ENCODE assay signal across 8 cellular contexts in genomic region chr2:180980943-180981898, GRCh38. TPM values are rescaled to one million over a fixed set of nuclear protein-coding genes. Genes with fewer than 3 reads are reported as not detected.
DNase-seq lines count a peak whose midpoint lies in the region; ATAC-seq and TF ChIP-seq lines count a peak whose summit lies in the region.

No MANE protein-coding gene starts in this region.

- TF ChIP-seq POLR2A in GM18505 (IDR thresholded peaks at IDR 0.05; ENCODE audit: borderline replicate concordance, extremely low read depth, insufficient read depth, insufficient read length): no peak

- peaks cover 49% of the 10 kb centered on the region for H3K4me1 ChIP-seq in GM23248 (ENCODE audit: insufficient read depth)
- H3K4me1 ChIP-seq in neutrophil (ENCODE audit: control insufficient read depth in 1 of 2, insufficient read depth in 1 of 2, low read depth in 1 of 2, low read length in 1 of 2): peaks cover 18 to 20% of the 10 kb centered on the region in 2 experiments

- no peaks in the 10 kb centered on the region for H3K27me3 ChIP-seq in GM23248 (replicated peaks; ENCODE audit: insufficient read depth)
- peaks cover 40% of the 10 kb centered on the region for H3K27me3 ChIP-seq in neutrophil

- peaks cover 51% of the 10 kb centered on the region for H3K79me2 ChIP-seq in GM23248 (ENCODE audit: insufficient read depth)

- peak; percentile 67 for DNase-seq in D341Med (ENCODE audit: low spot score)
- peak; percentile 71 for DNase-seq in GM23248
- DNase-seq in NCI-H460 (ENCODE audit: extremely low read depth, low read depth): peak; percentile 17
- DNase-seq in activated gamma-delta T cell treated with anti-CD3 and anti-CD28 coated beads, Interleukin-2, amount 50 U/mL, for 16 hours (ENCODE audit: low read depth): peak; percentile 5
- DNase-seq in germinal center (ENCODE audit: low spot score): peak; percentile 39
- no peak for DNase-seq in SK-N-DZ (ENCODE audit: low spot score)

- H4K20me1 ChIP-seq in GM23248 (ENCODE audit: insufficient read depth): no peaks in the 10 kb centered on the region; the same call in 1 of the 2 replicates

- peaks cover 34% of the 10 kb centered on the region for H3F3A ChIP-seq in GM23248 (ENCODE audit: insufficient read depth)

- H2AFZ ChIP-seq in GM23248: peak overlapping the region; percentile 80

- TF ChIP-seq CTCF in neutrophil (IDR thresholded peaks at IDR 0.05): no peak

- H3K4me3 ChIP-seq in GM23248 (peak overlapping the region; percentile 95), neutrophil (ENCODE audit: low read depth in 1 of 2, low read length in 1 of 2) (peak overlapping the region; percentile 61 to 71)

- H3K4me2 ChIP-seq in GM23248 (ENCODE audit: unreplicated experiment): peak overlapping the region; percentile 98

- H3K9me3 ChIP-seq in GM23248 (ENCODE audit: low read depth) (no peaks in the 10 kb centered on the region), neutrophil (no peaks in the 10 kb centered on the region)

- H3K27ac ChIP-seq in GM23248 (peak overlapping the region; percentile 76), neutrophil (peak overlapping the region; percentile 74)

- ATAC-seq in GM18505 (IDR thresholded peaks at IDR 0.05; ENCODE audit: unreplicated experiment): no peak

- H3K9me2 ChIP-seq in GM23248 (ENCODE audit: insufficient read depth): no peaks in the 10 kb centered on the region

- H3K36me3 ChIP-seq in GM23248 (ENCODE audit: low read depth): peaks cover 26% of the 10 kb centered on the region
- no peaks in the 10 kb centered on the region for H3K36me3 ChIP-seq in neutrophil

- in situ Hi-C loops in GM23248 (cut with MboI): no loop called here

- peak overlapping the region; percentile 94 for H3K9ac ChIP-seq in GM23248

- WGBS in GM23248 (ENCODE audit: low coverage in 1 of 2, low lambda C conversion rate in 2 of 2, missing lambda C conversion rate in 2 of 2), 2 experiments: 1 to 2% methylated on average over 35 to 78 of the region's 81 CpGs

RNA-seq across cellular contexts. Expression of gene UBE2E3, which starts 0.8 kb away (rescaled TPM):
- 142 and 171 TPM in 2 replicates for total RNA-seq in GM23248 (2014; rRNA removed; shearing (Covaris generic))
- polyA plus RNA-seq in GM23248 (2016; fragmentation: Nextera tagmentation; extraction: Ambion mirVana): 168 and 184 TPM in 2 replicates
- 54.8 and 60.7 TPM in 2 replicates for total RNA-seq in NCI-H460 (2014; rRNA removed; shearing (Covaris generic))
- 32.5 and 40.0 TPM in 2 replicates for polyA plus RNA-seq in NCI-H460 (2014; cell fraction: nucleus; rRNA removed)
- polyA plus RNA-seq in SK-N-DZ (2014; cell fraction: cytosol; rRNA removed): 501 and 541 TPM in 2 replicates
- 286 and 369 TPM in 2 replicates for polyA plus RNA-seq in SK-N-DZ (2014; cell fraction: nucleus; rRNA removed)
